Comparison of ENCODE assay signal across 8 cellular contexts in the genomic region with DNA sequence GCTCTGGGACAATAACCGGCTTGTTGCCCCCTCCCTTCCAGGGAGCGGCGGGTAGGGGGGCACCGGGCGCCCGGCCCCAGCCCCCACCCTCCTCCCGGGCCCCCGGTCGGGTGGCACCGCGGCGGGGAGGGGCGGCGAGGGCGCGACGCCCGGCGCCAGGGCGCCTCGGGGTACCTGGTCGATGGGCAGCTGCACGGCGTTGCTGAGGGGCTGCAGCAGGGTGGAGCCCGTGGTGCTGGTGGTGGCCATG. TPM values are rescaled to one million over a fixed set of nuclear protein-coding genes. Genes with fewer than 3 reads are reported as not detected.
A peak's percentile ranks its signal among the peaks of the same experiment; 100 is the strongest.
DNase-seq lines count a peak whose midpoint lies in the region; ATAC-seq, FAIRE-seq and TF ChIP-seq lines count a peak whose summit lies in the region.

No MANE protein-coding gene starts in this region.

- in situ Hi-C loops in K562 (cut with MboI): no loop called here

- CTCF ChIA-PET in K562 (lab: Yijun Ruan, JAX; ENCODE audit: low intra/inter-chr PET ratio): no interaction called here

- peak overlapping the region; percentile 79; the same call in 1 of the 2 replicates for H3K4me2 ChIP-seq in K562 (ENCODE audit: insufficient read depth, low read length)

- H3K4me1 Mint-ChIP-seq in T-helper 2 cell treated with Interferon-gamma antibody and Interleukin-4, amounts not matched to agents 5 μg/mL and 100 μg/mL, for 36 hours (ENCODE audit: low read depth): peaks cover 12% of the 10 kb centered on the region

- ATAC-seq in HG03354 (IDR thresholded peaks at IDR 0.05; ENCODE audit: poor library complexity, severe bottlenecking, unreplicated experiment): peak; percentile 13
- no peak for ATAC-seq in K562

- H3K36me3 Mint-ChIP-seq in T-helper 2 cell treated with Interferon-gamma antibody and Interleukin-4, amounts not matched to agents 5 μg/mL and 100 μg/mL, for 36 hours (ENCODE audit: low read depth): no peaks in the 10 kb centered on the region

- H3K4me3 Mint-ChIP-seq in T-helper 2 cell treated with Interferon-gamma antibody and Interleukin-4, amounts not matched to agents 5 μg/mL and 100 μg/mL, for 36 hours: no peak overlapping the region

- peak overlapping the region; percentile 65; the same call in 1 of the 2 replicates for H2AFZ ChIP-seq in K562 (ENCODE audit: low read depth, low read length)

- H3K27me3 ChIP-seq in K562 (ENCODE audit: control insufficient read depth in 2 of 2, insufficient read depth in 2 of 2, low read length in 2 of 2): no peaks in the 10 kb centered on the region
- peaks cover 0 to 7% (median 4%) of the 10 kb centered on the region in 4 donors for H3K27me3 ChIP-seq in liver (ENCODE audit: control insufficient read depth in 4 of 4, insufficient read depth in 4 of 4, low read length in 3 of 4)

- TF ChIP-seq RAD21 in K562 (CRISPR knock-in tag; conservative IDR thresholded peaks at IDR 0.05 in 1 of 2, IDR thresholded peaks at IDR 0.05 in 1 of 2) (no peak), liver (IDR thresholded peaks at IDR 0.05) (no peak)

- H3K4me3 ChIP-seq in K562 (peak overlapping the region; percentile 68), liver (ENCODE audit: low read depth in 1 of 3, low read length in 3 of 3) (peak overlapping the region in 2 of 3 donors; percentile 25 to 76)

- H3K9me1 ChIP-seq in K562 (ENCODE audit: control insufficient read depth, insufficient read depth, low read length): no peaks in the 10 kb centered on the region

- no peaks in the 10 kb centered on the region for H3K9me3 Mint-ChIP-seq in T-helper 2 cell treated with Interferon-gamma antibody and Interleukin-4, amounts not matched to agents 5 μg/mL and 100 μg/mL, for 36 hours

- FAIRE-seq in K562 (lab: Jason Lieb, UNC) (no peak), GM12891 (lab: Jason Lieb, UNC) (no peak)

- H4K20me1 ChIP-seq in K562 (replicated peaks; ENCODE audit: control insufficient read depth, insufficient read depth, low read length): no peaks in the 10 kb centered on the region

- no peak overlapping the region for H3K27ac Mint-ChIP-seq in T-helper 2 cell treated with Interferon-gamma antibody and Interleukin-4, amounts not matched to agents 5 μg/mL and 100 μg/mL, for 36 hours

- H3K27ac ChIP-seq in K562 (ENCODE audit: extremely low read depth, low read depth, low read length) (peak overlapping the region; percentile 54; the same call in 2 of the 3 replicates), liver (ENCODE audit: low read depth in 1 of 2, low read length in 2 of 2) (no peak overlapping the region), temporal lobe (ENCODE audit: low read depth, low read length) (peak overlapping the region; percentile 50)

- no peak for TF ChIP-seq POLR2A in K562 (conservative IDR thresholded peaks at IDR 0.05)
- no peak for TF ChIP-seq POLR2A in GM12891 (IDR thresholded peaks at IDR 0.05; ENCODE audit: low read depth, low read length)

- POLR2A ChIA-PET in K562 (lab: Yijun Ruan, JAX): interaction anchor here (0.6 to 3.0 kb wide), 4 partner anchors 12 to 27 kb away, joined by 3 to 9 read pairs (median 6); no protein-coding TSS in a partner anchor

- H3K36me3 ChIP-seq in K562 (ENCODE audit: control insufficient read depth, insufficient read depth, low read length) (no peaks in the 10 kb centered on the region; the same call in 2 of the 3 replicates), liver (ENCODE audit: control insufficient read depth in 4 of 4, insufficient read depth in 3 of 4, low read depth in 1 of 4, low read length in 3 of 4) (no peaks in the 10 kb centered on the region)

- no peak for TF ChIP-seq CTCF in K562 (IDR thresholded peaks at IDR 0.05 in 2 of 3, conservative IDR thresholded peaks at IDR 0.05 in 1 of 3; ENCODE audit: insufficient read depth in 2 of 3, low read depth in 1 of 3, low read length in 3 of 3)
- TF ChIP-seq CTCF in liver (IDR thresholded peaks at IDR 0.05; ENCODE audit: low read depth, low read length, missing input control): no peak

- H3K9me3 ChIP-seq in K562 (replicated peaks; ENCODE audit: control insufficient read depth, insufficient read depth, low read depth, low read length) (peaks cover 5% of the 10 kb centered on the region; the same call in 1 of the 2 replicates), liver (ENCODE audit: control insufficient read depth in 4 of 4, low read length in 3 of 4) (no peaks in the 10 kb centered on the region)

- intact Hi-C loops in K562 (cut with micrococcal nuclease): loop anchor here (5.0 kb wide), 1 partner anchor 99 kb away; no protein-coding TSS in a partner anchor

- no TSS peak for BruUV-seq in K562 (replicated peaks; lab: Mats Ljungman, UMichigan)

- TF ChIP-seq EP300 in K562 (IDR thresholded peaks at IDR 0.05; ENCODE audit: low read length): no peak

- peaks cover 25% of the 10 kb centered on the region for H3K27me3 Mint-ChIP-seq in T-helper 2 cell treated with Interferon-gamma antibody and Interleukin-4, amounts not matched to agents 5 μg/mL and 100 μg/mL, for 36 hours (ENCODE audit: low read depth)

- H3K79me2 ChIP-seq in K562 (ENCODE audit: control insufficient read depth, insufficient read depth, low read length): peaks cover 65% of the 10 kb centered on the region

- DNase-seq in K562 (ENCODE audit: extremely low read depth in 1 of 4, low spot score in 3 of 4): no peak
- DNase-seq in T-helper 2 cell treated with Interferon-gamma antibody and Interleukin-4, amounts not matched to agents 5 μg/mL and 100 μg/mL, for 36 hours (ENCODE audit: low spot score): no peak
- DNase-seq in mucosa of gallbladder (ENCODE audit: low spot score): no peak
- DNase-seq in GM12891 (ENCODE audit: insufficient read length, low spot score): no peak
- no peak for DNase-seq in HuH-7 (ENCODE audit: low spot score)

- H3K9ac ChIP-seq in K562 (ENCODE audit: insufficient read depth in 1 of 2, low read depth in 2 of 2, low read length in 2 of 2): peak overlapping the region; percentile 65 to 91; a peak in 3 of 4 replicates
- no peak overlapping the region for H3K9ac ChIP-seq in liver (ENCODE audit: low read depth in 1 of 2, low read length in 2 of 2)

- peaks cover 23 to 30% of the 10 kb centered on the region in 2 experiments; a peak in 4 of 5 replicates for H3K4me1 ChIP-seq in K562 (replicated peaks in 1 of 2; ENCODE audit: control insufficient read depth in 2 of 2, insufficient read depth in 2 of 2, low read length in 2 of 2)
- H3K4me1 ChIP-seq in liver (ENCODE audit: control insufficient read depth in 4 of 4, insufficient read depth in 4 of 4, low read length in 3 of 4): peaks cover 4 to 11% (median 10%) of the 10 kb centered on the region in 4 donors

- 0% methylated on average over 4 of the region's 25 CpGs for WGBS in K562 (ENCODE audit: insufficient coverage, low coverage, missing lambda C conversion rate)
- under 1% methylated on average over 25 of the region's 25 CpGs for WGBS in liver

TF ChIP-seq in liver, 16 proteins besides CTCF, POLR2A, EP300 and RAD21 (continues in another document):
- TF ChIP-seq JUND (IDR thresholded peaks at IDR 0.05): no peak
- no peak for TF ChIP-seq SP1 (IDR thresholded peaks at IDR 0.05)
- no peak for TF ChIP-seq HNF4A (conservative IDR thresholded peaks at IDR 0.05)
- no peak for TF ChIP-seq GABPA (IDR thresholded peaks at IDR 0.05 in 1 of 2, conservative IDR thresholded peaks at IDR 0.05 in 1 of 2)
- TF ChIP-seq FOXA2 (IDR thresholded peaks at IDR 0.05): no peak
- no peak for TF ChIP-seq RXRA (IDR thresholded peaks at IDR 0.05)
- no peak for TF ChIP-seq FOXA1 (IDR thresholded peaks at IDR 0.05)
- TF ChIP-seq HNF4G (IDR thresholded peaks at IDR 0.05): no peak
- TF ChIP-seq MAX (IDR thresholded peaks at IDR 0.05): no peak

TF ChIP-seq in GM12891, 5 proteins besides CTCF, POLR2A, EP300 and RAD21:
- no peak for TF ChIP-seq PAX5 (IDR thresholded peaks at IDR 0.05; ENCODE audit: insufficient read depth, low read length, severe bottlenecking)
- TF ChIP-seq POLR2AphosphoS5 (IDR thresholded peaks at IDR 0.05; ENCODE audit: low read depth, low read length): no peak
- no peak for TF ChIP-seq SPI1 (IDR thresholded peaks at IDR 0.05; ENCODE audit: low read depth, low read length)
- TF ChIP-seq TAF1 (IDR thresholded peaks at IDR 0.05; ENCODE audit: low read depth, low read length): no peak

RNA-seq across cellular contexts. Expression of gene MBOAT2, which starts 0.2 kb away (rescaled TPM):
- total RNA-seq in K562 (2011; cell fraction: chromatin; rRNA removed; ENCODE audit: low replicate concordance): 112 and 313 TPM in 2 replicates
- total RNA-seq in K562 (2011; cell fraction: nucleolus; rRNA removed): 47.4 and 65.8 TPM in 2 replicates
- 143 and 203 TPM in 2 replicates for total RNA-seq in K562 (2011; cell fraction: nucleoplasm; rRNA removed)
- total RNA-seq in K562 (2014; rRNA removed): 19.2 and 22.8 TPM in 2 replicates
- 48.9 and 54.3 TPM in 2 replicates for total RNA-seq in K562 (2014; rRNA removed; fragmentation: Illumina TruSeq; extraction: Trizol)
- total RNA-seq in K562 (2015; rRNA removed; fragmentation: Illumina TruSeq; extraction: Trizol): 26.1 and 27.9 TPM in 2 replicates
- 42.8 and 44.6 TPM in 2 replicates for total RNA-seq in K562 (2021)
- polyA plus RNA-seq in K562 (2011; rRNA removed): 101 and 122 TPM in 2 replicates
- polyA plus RNA-seq in K562 (2011; cell fraction: cytosol; rRNA removed): 18.7 and 42.5 TPM in 2 replicates
- polyA plus RNA-seq in K562 (2011; cell fraction: nucleus; rRNA removed): 251 and 267 TPM in 2 replicates
- 19.2 and 19.7 TPM in 2 replicates for polyA plus RNA-seq in K562 (2012)
- 43.9 and 44.4 TPM in 2 replicates for polyA plus RNA-seq in K562 (2014; fragmentation: Illumina TruSeq; extraction: Trizol)
- polyA plus RNA-seq in K562 (2014; fragmentation: Nextera tagmentation; extraction: Ambion mirVana): 10 to 100 TPM in 1 of 2 experiments, 1 to 10 TPM in 1; 8.4 to 11.2 TPM
- polyA plus RNA-seq in K562 (2014; rRNA removed): 27.6 and 31.1 TPM in 2 replicates
- polyA minus RNA-seq in K562 (2011; rRNA and poly(A)+ RNA removed): 107 and 132 TPM in 2 replicates
- 31.1 and 32.9 TPM in 2 replicates for polyA minus RNA-seq in K562 (2011; cell fraction: cytosol; rRNA and poly(A)+ RNA removed)
- polyA minus RNA-seq in K562 (2011; cell fraction: nucleus; rRNA and poly(A)+ RNA removed): 59.0 and 76.9 TPM in 2 replicates
- total RNA-seq in liver: 10 to 100 TPM in 1 of 2 donors, 1 to 10 TPM in 1; 5.0 to 65.5 TPM
- polyA plus RNA-seq in liver: 1 to 10 TPM in 1 of 2 donors, under 1 TPM in 1; 0.57 to 1.4 TPM
- total RNA-seq in temporal lobe: 88.3 TPM
- 21.7 TPM for total RNA-seq in mucosa of gallbladder
- 2.8 TPM for polyA plus RNA-seq in GM12891 (2012; ENCODE audit: low read depth, missing spikeins)

Comparison
In these comparisons a context has a peak if more than half of its experiments do, and no peak if none do; other contexts are left out.
1. H3K27ac ChIP-seq: peak in K562 (single experiment) and temporal lobe (single experiment); none in liver (0 of 2).
2. H3K9ac ChIP-seq: peak in K562 (2 of 2); none in liver (0 of 2).